ENCODE assay signal across 22 cellular contexts in the genomic region with DNA sequence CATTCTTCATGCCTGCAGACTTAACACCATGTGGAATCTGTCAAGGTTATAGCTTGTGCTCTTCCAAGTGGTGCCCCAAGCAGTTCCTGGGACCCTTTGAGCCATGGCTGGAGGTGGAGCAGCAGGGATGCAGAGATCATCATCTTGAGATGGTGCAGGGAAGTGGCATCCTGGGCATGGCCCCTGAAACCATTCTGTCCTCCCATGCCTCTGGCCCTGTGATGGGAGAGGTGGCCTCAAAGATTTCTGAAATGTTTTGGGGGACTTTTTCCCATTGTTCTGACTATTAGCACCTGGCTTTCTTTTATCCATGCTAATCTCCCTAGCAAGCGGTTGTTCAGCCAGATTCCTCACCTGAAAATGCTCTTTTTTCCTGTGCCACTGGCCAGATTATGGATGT. TPM values are rescaled to one million over a fixed set of nuclear protein-coding genes. Genes with fewer than 3 reads are reported as not detected.
"Had no signal": no experiment of that assay in that cellular context is flagged by ENCODE, and none has a peak within 500 bp of the region (broad histone marks: within the 10 kb centered on the region; RNA-seq: fewer than 3 reads in every experiment).

No MANE protein-coding gene starts in this region.

- H3K4me3 ChIP-seq: MG63 had no signal

- ATAC-seq: Panc1, PC-3 had no signal

- H3K36me3 ChIP-seq: MG63 had no signal

- H3K9ac ChIP-seq: SK-N-SH had no signal

- H3K27me3 ChIP-seq: MG63 had no signal

- H3K4me2 ChIP-seq: SK-N-SH had no signal

- DNase-seq: Karpas-422, KG1, MG63, NCI-H1092, NCI-H1105 treated with DMSO at 0.1 percent for 48 hours, NCI-H1417 treated with DMSO at 0.1 percent for 48 hours, NCI-H146, NCI-H1694 treated with DMSO at 0.1 percent for 48 hours, NCI-H1930, NCI-H2081, NCI-H2107, NCI-H2227 treated with DMSO at 0.1 percent for 48 hours, NCI-H524, NCI-H526 treated with DMSO at 0.1 percent for 48 hours, NCI-H774, PC-3, SHP77, SK-N-SH had no signal

- H3K27ac ChIP-seq: RWPE1 had no signal

- H3K9me3 ChIP-seq: SK-N-SH had no signal

RNA-seq across cellular contexts. Expression of a gene that starts 10.3 kb away (rescaled TPM):
- total RNA-seq: OCI-LY7, SK-MEL-5 had no signal
